31 cellular contexts compared by ENCODE assay signal in genomic region chr21:44686843-44687561, GRCh38. TPM values are rescaled to one million over a fixed set of nuclear protein-coding genes. Genes with fewer than 3 reads are reported as not detected.
DNase-seq lines count a peak whose midpoint lies in the region; ATAC-seq and TF ChIP-seq lines count a peak whose summit lies in the region.
"Had no signal": no experiment of that assay in that cellular context is flagged by ENCODE, and none has a peak within 500 bp of the region (broad histone marks: within the 10 kb centered on the region; RNA-seq: fewer than 3 reads in every experiment).

No MANE protein-coding gene starts in this region.

- H3K27me3 ChIP-seq in HUES64 (ENCODE audit: insufficient read depth, low read length) (no peaks in the 10 kb centered on the region), esophagus muscularis mucosa (peaks cover 0 to 39% (median 0%) of the 10 kb centered on the region in 4 donors)

- CTCF ChIA-PET in activated CD8-positive, alpha-beta memory T cell treated with anti-CD3 and anti-CD28 coated beads, Interleukin-2, amount 10 ng/mL, durations not matched to agents 7 days and 5 days (lab: Charles Lee) = interaction anchor here (0.5 to 1.8 kb wide), 2 partner anchors 113 to 177 kb away, joined by 4 to 8 read pairs; no protein-coding TSS in a partner anchor

- H3K27ac Mint-ChIP-seq in activated CD8-positive, alpha-beta memory T cell treated with anti-CD3 and anti-CD28 coated beads, Interleukin-2, amount 10 ng/mL, durations not matched to agents 7 days and 5 days = no peak overlapping the region

- no peak for TF ChIP-seq POLR2A in esophagus muscularis mucosa (IDR thresholded peaks at IDR 0.05; ENCODE audit: low read depth)

- ATAC-seq in activated CD8-positive, alpha-beta memory T cell treated with anti-CD3 and anti-CD28 coated beads, Interleukin-2, amount 10 ng/mL, durations not matched to agents 7 days and 5 days = no peak
- ATAC-seq in esophagus mucosa = no peak
- no peak for ATAC-seq in HG02973 (IDR thresholded peaks at IDR 0.05; ENCODE audit: unreplicated experiment)
- ATAC-seq: gastrocnemius medialis, GM12878, K562, Right ventricle myocardium inferior had no signal

- WGBS in HUES64 = 80% methylated on average over 25 of the region's 25 CpGs
- 75% methylated on average over 23 of the region's 25 CpGs for WGBS in esophagus muscularis mucosa

- peaks cover 26% of the 10 kb centered on the region for H3K27me3 Mint-ChIP-seq in activated CD8-positive, alpha-beta memory T cell treated with anti-CD3 and anti-CD28 coated beads, Interleukin-2, amount 10 ng/mL, durations not matched to agents 7 days and 5 days

- no peak overlapping the region for H3K4me3 Mint-ChIP-seq in activated CD8-positive, alpha-beta memory T cell treated with anti-CD3 and anti-CD28 coated beads, Interleukin-2, amount 10 ng/mL, durations not matched to agents 7 days and 5 days
- H3K4me3 Mint-ChIP-seq: activated CD4-positive, alpha-beta T cell treated with anti-CD3 and anti-CD28 coated beads, Interleukin-2, amount 10 ng/mL, durations not matched to agents 7 days and 5 days; CD4-positive, CD25-positive, alpha-beta regulatory T cell had no signal

- TF ChIP-seq EP300 in esophagus muscularis mucosa (IDR thresholded peaks at IDR 0.05) = no peak

- no peaks in the 10 kb centered on the region for H3K36me3 ChIP-seq in HUES64 (ENCODE audit: insufficient read depth, low read length)
- H3K36me3 ChIP-seq in esophagus muscularis mucosa = no peaks in the 10 kb centered on the region
- H3K36me3 ChIP-seq: gastrocnemius medialis, tibial nerve had no signal

- H3K27ac ChIP-seq in HUES64 (ENCODE audit: low read depth, low read length) (peak overlapping the region; percentile 54; the same call in 1 of the 2 replicates), esophagus muscularis mucosa (replicated peaks in 1 of 4) (no peak overlapping the region)
- H3K27ac ChIP-seq: dorsolateral prefrontal cortex, gastrocnemius medialis, tibial nerve had no signal

- no peaks in the 10 kb centered on the region for H3K9me3 Mint-ChIP-seq in activated CD8-positive, alpha-beta memory T cell treated with anti-CD3 and anti-CD28 coated beads, Interleukin-2, amount 10 ng/mL, durations not matched to agents 7 days and 5 days (ENCODE audit: low read depth)
- H3K9me3 Mint-ChIP-seq: activated CD4-positive, alpha-beta T cell treated with anti-CD3 and anti-CD28 coated beads, Interleukin-2, amount 10 ng/mL, durations not matched to agents 7 days and 5 days; CD4-positive, CD25-positive, alpha-beta regulatory T cell had no signal

- intact Hi-C loops in esophagus muscularis mucosa (cut with DNase I) = no loop called here

- H3K4me3 ChIP-seq in HUES64 (ENCODE audit: low read length) (no peak overlapping the region), esophagus muscularis mucosa (no peak overlapping the region)
- H3K4me3 ChIP-seq: dorsolateral prefrontal cortex, gastrocnemius medialis, GM12878, K562, tibial nerve had no signal

- no peaks in the 10 kb centered on the region for H3K36me3 Mint-ChIP-seq in activated CD8-positive, alpha-beta memory T cell treated with anti-CD3 and anti-CD28 coated beads, Interleukin-2, amount 10 ng/mL, durations not matched to agents 7 days and 5 days
- H3K36me3 Mint-ChIP-seq: CD4-positive, CD25-positive, alpha-beta regulatory T cell had no signal

- H3K4me1 ChIP-seq in HUES64 (ENCODE audit: insufficient read depth, low read length) = peaks cover 13% of the 10 kb centered on the region
- H3K4me1 ChIP-seq in esophagus muscularis mucosa = no peaks in the 10 kb centered on the region
- H3K4me1 ChIP-seq: gastrocnemius medialis, tibial nerve had no signal

- no peak for TF ChIP-seq CTCF in esophagus muscularis mucosa (IDR thresholded peaks at IDR 0.05)

- peaks cover 15% of the 10 kb centered on the region for H3K4me1 Mint-ChIP-seq in activated CD8-positive, alpha-beta memory T cell treated with anti-CD3 and anti-CD28 coated beads, Interleukin-2, amount 10 ng/mL, durations not matched to agents 7 days and 5 days

- H3K9me3 ChIP-seq in HUES64 (ENCODE audit: insufficient read depth, low read depth, low read length) = no peaks in the 10 kb centered on the region
- peaks cover 0 to 4% (median 0%) of the 10 kb centered on the region in 4 donors for H3K9me3 ChIP-seq in esophagus muscularis mucosa
- H3K9me3 ChIP-seq: gastrocnemius medialis had no signal

- DNase-seq in activated CD8-positive, alpha-beta memory T cell treated with anti-CD3 and anti-CD28 coated beads for 24 hours = peak; percentile 47
- DNase-seq in activated CD8-positive, alpha-beta memory T cell treated with anti-CD3 and anti-CD28 coated beads, Interleukin-2, amount 10 ng/mL, durations not matched to agents 7 days and 5 days = no peak
- DNase-seq in esophagus muscularis mucosa (ENCODE audit: extremely low spot score) (peak; percentile 70), retina (peak; percentile 65)
- no peak for DNase-seq in stimulated activated CD4-positive, alpha-beta T cell treated with anti-CD3 and anti-CD28 coated beads, Interleukin-1b, Interleukin-23, amount 100 ng/mL, for 48 hours
- DNase-seq: activated CD4-positive, alpha-beta T cell treated with anti-CD3 and anti-CD28 coated beads, Interleukin-2, amount 10 ng/mL, durations not matched to agents 7 days and 5 days; activated CD8-positive, alpha-beta memory T cell treated with anti-CD3 and anti-CD28 coated beads, Interleukin-2, amount 50 U/mL, for 4 hours; anterior cingulate cortex; CD4-positive, CD25-positive, alpha-beta regulatory T cell; central memory CD4-positive, alpha-beta T cell; gastrocnemius medialis; GF-D8; MV-4-11; NCI-H2029; NCI-H774; stimulated activated naive CD4-positive, alpha-beta T cell; SW 1271 had no signal

- H3K9ac ChIP-seq in HUES64 (ENCODE audit: low read depth, low read length) = no peak overlapping the region

RNA-seq across cellular contexts. Expression of gene KRTAP12-1, which starts 5.0 kb away (rescaled TPM):
- not detected for total RNA-seq in activated CD8-positive, alpha-beta memory T cell treated with anti-CD3 and anti-CD28 coated beads, Interleukin-2, amount 10 ng/mL, durations not matched to agents 7 days and 5 days
- polyA plus RNA-seq in HUES64 (2013, experiment 1 of 2) = not detected
- not detected for polyA plus RNA-seq in HUES64 (2013, experiment 2 of 2)
- total RNA-seq in esophagus muscularis mucosa (not detected), esophagus mucosa (not detected)
- total RNA-seq: activated CD4-positive, alpha-beta T cell treated with anti-CD3 and anti-CD28 coated beads, Interleukin-2, amount 10 ng/mL, durations not matched to agents 7 days and 5 days; CD4-positive, CD25-positive, alpha-beta regulatory T cell; epithelial cell of proximal tubule; gastrocnemius medialis; GM12878; K562; lung microvascular endothelial cell; myocyte; OCI-LY7; osteoblast; Right ventricle myocardium inferior; tibial nerve had no signal
- polyA plus RNA-seq: CD4-positive, CD25-positive, alpha-beta regulatory T cell; GM12878; K562; keratinocyte had no signal

RNA-seq across cellular contexts. Expression of gene KRTAP10-12, which starts 10.0 kb away (rescaled TPM):
- not detected for total RNA-seq in activated CD8-positive, alpha-beta memory T cell treated with anti-CD3 and anti-CD28 coated beads, Interleukin-2, amount 10 ng/mL, durations not matched to agents 7 days and 5 days
- not detected for polyA plus RNA-seq in HUES64 (2013, experiment 1 of 2)
- polyA plus RNA-seq in HUES64 (2013, experiment 2 of 2) = not detected
- total RNA-seq in esophagus muscularis mucosa (not detected), esophagus mucosa (not detected)
- total RNA-seq: activated CD4-positive, alpha-beta T cell treated with anti-CD3 and anti-CD28 coated beads, Interleukin-2, amount 10 ng/mL, durations not matched to agents 7 days and 5 days; CD4-positive, CD25-positive, alpha-beta regulatory T cell; dorsolateral prefrontal cortex; epithelial cell of proximal tubule; gastrocnemius medialis; GM12878; K562; lung microvascular endothelial cell; myocyte; OCI-LY7; osteoblast; Right ventricle myocardium inferior; tibial nerve had no signal
- polyA plus RNA-seq: CD4-positive, CD25-positive, alpha-beta regulatory T cell; GM12878; K562; keratinocyte had no signal

RNA-seq across cellular contexts. Expression of gene KRTAP12-2, which starts 20.3 kb away (rescaled TPM):
- total RNA-seq in activated CD8-positive, alpha-beta memory T cell treated with anti-CD3 and anti-CD28 coated beads, Interleukin-2, amount 10 ng/mL, durations not matched to agents 7 days and 5 days = not detected
- not detected for polyA plus RNA-seq in HUES64 (2013, experiment 1 of 2)
- polyA plus RNA-seq in HUES64 (2013, experiment 2 of 2) = not detected
- total RNA-seq in esophagus muscularis mucosa (not detected), esophagus mucosa (not detected)
- total RNA-seq: activated CD4-positive, alpha-beta T cell treated with anti-CD3 and anti-CD28 coated beads, Interleukin-2, amount 10 ng/mL, durations not matched to agents 7 days and 5 days; CD4-positive, CD25-positive, alpha-beta regulatory T cell; dorsolateral prefrontal cortex; epithelial cell of proximal tubule; gastrocnemius medialis; GM12878; K562; lung microvascular endothelial cell; myocyte; OCI-LY7; osteoblast; Right ventricle myocardium inferior; tibial nerve had no signal
- polyA plus RNA-seq: CD4-positive, CD25-positive, alpha-beta regulatory T cell; GM12878; K562; keratinocyte had no signal

RNA-seq across cellular contexts. Expression of gene TSPEAR, which starts 24.4 kb away (rescaled TPM):
- not detected for total RNA-seq in activated CD8-positive, alpha-beta memory T cell treated with anti-CD3 and anti-CD28 coated beads, Interleukin-2, amount 10 ng/mL, durations not matched to agents 7 days and 5 days
- 0.35 TPM for polyA plus RNA-seq in HUES64 (2013, experiment 1 of 2)
- 0.38 TPM for polyA plus RNA-seq in HUES64 (2013, experiment 2 of 2)
- under 1 TPM in 2 of 4 donors, not detected in 2; under 0.01 to 0.23 TPM for total RNA-seq in esophagus muscularis mucosa
- total RNA-seq in esophagus mucosa = 0.08 TPM
- total RNA-seq: activated CD4-positive, alpha-beta T cell treated with anti-CD3 and anti-CD28 coated beads, Interleukin-2, amount 10 ng/mL, durations not matched to agents 7 days and 5 days; CD4-positive, CD25-positive, alpha-beta regulatory T cell; epithelial cell of proximal tubule; gastrocnemius medialis; GM12878; K562; myocyte; OCI-LY7; osteoblast; tibial nerve had no signal
- polyA plus RNA-seq: GM12878, K562 had no signal

RNA-seq across cellular contexts. Expression of gene KRTAP12-3, which starts 29.3 kb away (rescaled TPM):
- not detected for total RNA-seq in activated CD8-positive, alpha-beta memory T cell treated with anti-CD3 and anti-CD28 coated beads, Interleukin-2, amount 10 ng/mL, durations not matched to agents 7 days and 5 days
- polyA plus RNA-seq in HUES64 (2013, experiment 1 of 2) = not detected
- not detected for polyA plus RNA-seq in HUES64 (2013, experiment 2 of 2)
- total RNA-seq in esophagus muscularis mucosa (not detected), esophagus mucosa (not detected)
- total RNA-seq: activated CD4-positive, alpha-beta T cell treated with anti-CD3 and anti-CD28 coated beads, Interleukin-2, amount 10 ng/mL, durations not matched to agents 7 days and 5 days; CD4-positive, CD25-positive, alpha-beta regulatory T cell; dorsolateral prefrontal cortex; epithelial cell of proximal tubule; gastrocnemius medialis; GM12878; K562; lung microvascular endothelial cell; myocyte; OCI-LY7; osteoblast; Right ventricle myocardium inferior; tibial nerve had no signal
- polyA plus RNA-seq: CD4-positive, CD25-positive, alpha-beta regulatory T cell; GM12878; K562; keratinocyte had no signal

Comparison
In these comparisons a context has a peak if more than half of its experiments do, and no peak if none do; other contexts are left out.
1. DNase-seq: peak in activated CD8-positive, alpha-beta memory T cell treated with anti-CD3 and anti-CD28 coated beads for 24 hours (single experiment), esophagus muscularis mucosa (single experiment) and retina (single experiment); none in activated CD8-positive, alpha-beta memory T cell treated with anti-CD3 and anti-CD28 coated beads, Interleukin-2, amount 10 ng/mL, durations not matched to agents 7 days and 5 days (single experiment) and stimulated activated CD4-positive, alpha-beta T cell treated with anti-CD3 and anti-CD28 coated beads, Interleukin-1b, Interleukin-23, amount 100 ng/mL, for 48 hours (single experiment).